In the genomic region with DNA sequence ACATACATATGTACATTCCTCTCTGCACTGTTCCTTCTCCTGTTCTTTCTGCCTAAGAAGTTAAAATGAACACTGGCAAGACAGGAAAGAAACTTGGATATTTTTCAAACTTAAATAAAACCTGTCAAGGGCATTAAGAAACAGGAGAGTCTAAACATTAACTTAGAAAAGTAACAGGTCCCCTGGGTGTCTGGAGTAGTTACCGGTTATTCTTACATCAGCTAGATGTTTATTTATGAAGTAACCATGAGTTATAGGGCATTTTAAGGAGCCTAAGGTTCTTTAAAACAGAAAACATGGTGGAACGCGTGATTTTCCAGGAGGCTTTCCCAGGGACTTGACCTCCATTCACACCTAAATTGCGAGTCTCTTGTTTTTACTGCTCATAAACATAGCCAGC, we compare ENCODE assay signal across 18 cellular contexts.
DNase-seq lines count a peak whose midpoint lies in the region; ATAC-seq and TF ChIP-seq lines count a peak whose summit lies in the region.
"Had no signal": no experiment of that assay in that cellular context is flagged by ENCODE, and none has a peak within 500 bp of the region (broad histone marks: within the 10 kb centered on the region; RNA-seq: fewer than 3 reads in every experiment).

No MANE protein-coding gene starts in this region.

- H3K36me3 ChIP-seq in BLaER1 treated with 17β-estradiol and CSF1 and Interleukin-3, amounts not matched to agents 10 nM and 100 nM = peaks cover 0 to 26% (median 11%) of the 10 kb centered on the region in 11 experiments; a peak in 10 of 22 replicates

- no peak overlapping the region for H3K4me3 ChIP-seq in BLaER1 treated with 17β-estradiol and CSF1 and Interleukin-3, amounts not matched to agents 10 nM and 100 nM
- H3K4me3 ChIP-seq in fibroblast of villous mesenchyme (ENCODE audit: low read depth, low read length) = no peak overlapping the region

- H3K9ac ChIP-seq in BLaER1 treated with 17β-estradiol and CSF1 and Interleukin-3, amounts not matched to agents 10 nM and 100 nM = no peak overlapping the region

- peak overlapping the region in 7 of 11 experiments; percentile 22 to 71 (median 52); a peak in 12 of 22 replicates for H3K4me2 ChIP-seq in BLaER1 treated with 17β-estradiol and CSF1 and Interleukin-3, amounts not matched to agents 10 nM and 100 nM

- peaks cover 2% of the 10 kb centered on the region for H3K4me1 Mint-ChIP-seq in activated T-cell treated with anti-CD3 and anti-CD28 coated beads, Interleukin-2, amount 50 U/mL, for 24 hours (ENCODE audit: low read depth)
- H3K4me1 Mint-ChIP-seq in activated T-cell treated with anti-CD3 and anti-CD28 coated beads, Interleukin-2, amount 50 U/mL, for 4 hours (ENCODE audit: low read depth) = peaks cover 3% of the 10 kb centered on the region
- peaks cover 32% of the 10 kb centered on the region for H3K4me1 Mint-ChIP-seq in nephron progenitor cell
- H3K4me1 Mint-ChIP-seq: B cell, H9 had no signal

- no peaks in the 10 kb centered on the region for H4K20me1 ChIP-seq in BLaER1 treated with 17β-estradiol and CSF1 and Interleukin-3, amounts not matched to agents 10 nM and 100 nM

- DNase-seq in activated T-cell treated with anti-CD3 and anti-CD28 coated beads, Interleukin-2, amount 50 U/mL, for 24 hours = no peak
- no peak for DNase-seq in activated T-cell treated with anti-CD3 and anti-CD28 coated beads, Interleukin-2, amount 50 U/mL, for 4 hours
- peak; percentile 4 for DNase-seq in fibroblast of villous mesenchyme (ENCODE audit: low read depth)
- no peak for DNase-seq in nephron progenitor cell
- no peak for DNase-seq in NCI-H748 (lab: John Stamatoyannopoulos, UW; ENCODE audit: unreplicated experiment)
- DNase-seq in inferior parietal cortex (ENCODE audit: extremely low spot score) = no peak
- DNase-seq: CD8-positive, alpha-beta T cell; COR-L47; DMS153; DMS79 treated with DMSO at 0.1 percent for 48 hours; EL; GOT3; H9; HFFc6 had no signal

- peaks cover 90% of the 10 kb centered on the region for H3K36me3 Mint-ChIP-seq in activated T-cell treated with anti-CD3 and anti-CD28 coated beads, Interleukin-2, amount 50 U/mL, for 24 hours (ENCODE audit: low read depth)
- peaks cover 48% of the 10 kb centered on the region for H3K36me3 Mint-ChIP-seq in activated T-cell treated with anti-CD3 and anti-CD28 coated beads, Interleukin-2, amount 50 U/mL, for 4 hours (ENCODE audit: insufficient read depth)
- peaks cover 34% of the 10 kb centered on the region for H3K36me3 Mint-ChIP-seq in nephron progenitor cell (ENCODE audit: low read depth)

- no peak for TF ChIP-seq CTCF in fibroblast of villous mesenchyme (IDR thresholded peaks at IDR 0.05; ENCODE audit: insufficient read depth, low read depth, low read length)
- TF ChIP-seq CTCF in nephron progenitor cell (IDR thresholded peaks at IDR 0.05) = no peak

- no peaks in the 10 kb centered on the region for H3K9me3 Mint-ChIP-seq in activated T-cell treated with anti-CD3 and anti-CD28 coated beads, Interleukin-2, amount 50 U/mL, for 24 hours
- H3K9me3 Mint-ChIP-seq in activated T-cell treated with anti-CD3 and anti-CD28 coated beads, Interleukin-2, amount 50 U/mL, for 4 hours = no peaks in the 10 kb centered on the region
- H3K9me3 Mint-ChIP-seq in nephron progenitor cell = no peaks in the 10 kb centered on the region
- H3K9me3 Mint-ChIP-seq: CD8-positive, alpha-beta T cell; H9; HFFc6 had no signal

- peaks cover 0 to 15% (median 12%) of the 10 kb centered on the region in 10 experiments; a peak in 16 of 20 replicates for H3K4me1 ChIP-seq in BLaER1 treated with 17β-estradiol and CSF1 and Interleukin-3, amounts not matched to agents 10 nM and 100 nM

- no peaks in the 10 kb centered on the region for H3K27me3 Mint-ChIP-seq in activated T-cell treated with anti-CD3 and anti-CD28 coated beads, Interleukin-2, amount 50 U/mL, for 24 hours
- H3K27me3 Mint-ChIP-seq in activated T-cell treated with anti-CD3 and anti-CD28 coated beads, Interleukin-2, amount 50 U/mL, for 4 hours (ENCODE audit: low read depth) = no peaks in the 10 kb centered on the region
- H3K27me3 Mint-ChIP-seq in nephron progenitor cell (ENCODE audit: low read depth, poor library complexity) = peaks cover 7% of the 10 kb centered on the region

- H3K9me3 ChIP-seq in BLaER1 treated with 17β-estradiol and CSF1 and Interleukin-3, amounts not matched to agents 10 nM and 100 nM (replicated peaks in 1 of 11) = no peaks in the 10 kb centered on the region

- H3K27ac Mint-ChIP-seq in activated T-cell treated with anti-CD3 and anti-CD28 coated beads, Interleukin-2, amount 50 U/mL, for 24 hours = peak overlapping the region; percentile 53
- H3K27ac Mint-ChIP-seq in nephron progenitor cell = peak overlapping the region; percentile 48
- H3K27ac Mint-ChIP-seq: B cell, H9, HFFc6 had no signal

- ATAC-seq in activated T-cell treated with anti-CD3 and anti-CD28 coated beads, Interleukin-2, amount 50 U/mL, for 4 hours = no peak
- ATAC-seq: CD8-positive, alpha-beta T cell; HepG2 had no signal

- no peak overlapping the region for H3K4me3 Mint-ChIP-seq in activated T-cell treated with anti-CD3 and anti-CD28 coated beads, Interleukin-2, amount 50 U/mL, for 24 hours
- no peak overlapping the region for H3K4me3 Mint-ChIP-seq in activated T-cell treated with anti-CD3 and anti-CD28 coated beads, Interleukin-2, amount 50 U/mL, for 4 hours
- no peak overlapping the region for H3K4me3 Mint-ChIP-seq in nephron progenitor cell
- H3K4me3 Mint-ChIP-seq: B cell; CD14-positive monocyte; CD8-positive, alpha-beta T cell; H9; HFFc6 had no signal

- peak overlapping the region in 4 of 11 experiments; percentile 5 to 53 (median 22); a peak in 6 of 22 replicates for H3K27ac ChIP-seq in BLaER1 treated with 17β-estradiol and CSF1 and Interleukin-3, amounts not matched to agents 10 nM and 100 nM

- no peaks in the 10 kb centered on the region for H3K27me3 ChIP-seq in BLaER1 treated with 17β-estradiol and CSF1 and Interleukin-3, amounts not matched to agents 10 nM and 100 nM
